25 cellular contexts compared by ENCODE assay signal in genomic region chr14:57999471-57999870, GRCh38.
"Had no signal": no experiment of that assay in that cellular context is flagged by ENCODE, and none has a peak within 500 bp of the region (broad histone marks: within the 10 kb centered on the region; RNA-seq: fewer than 3 reads in every experiment).

No MANE protein-coding gene starts in this region.

- H3K4me3 ChIP-seq: dorsolateral prefrontal cortex, gastroesophageal sphincter, heart right ventricle, left lung, neural progenitor cell, prostate gland, right atrium auricular region, testis, transverse colon, upper lobe of right lung, uterus had no signal

- H3K4me2 ChIP-seq: neural progenitor cell had no signal

- DNase-seq: effector CD4-positive, alpha-beta T cell; foreskin keratinocyte; heart right ventricle; hippocampal formation; left cardiac atrium; left lung; mesendoderm; midbrain; naive thymus-derived CD4-positive, alpha-beta T cell; stimulated activated CD4-positive, alpha-beta T cell treated with anti-CD3 and anti-CD28 coated beads, Interleukin-4, amount 100 ng/mL, for 4 hours; stimulated activated naive CD8-positive, alpha-beta T cell treated with anti-CD3 and anti-CD28 coated beads, Interleukin-15, Interleukin-2, amounts not matched to agents 100 U/mL and 50 U/mL, for 24 hours; substantia nigra; testis; transverse colon; upper lobe of right lung; uterus had no signal

- H3K36me3 ChIP-seq: left lung, neural progenitor cell, prostate gland, right atrium auricular region, transverse colon, upper lobe of right lung, uterus had no signal

- ATAC-seq: esophagus mucosa; foreskin keratinocyte; gastroesophageal sphincter; heart right ventricle; left cardiac atrium; left lung; naive thymus-derived CD4-positive, alpha-beta T cell; sciatic nerve; stimulated activated memory B cell treated with anti-CD40 and anti-IgM and Interleukin-4, amounts not matched to agents 10 μg/mL and 1 μg/mL and 100 μg/mL, for 72 hours; stimulated activated naive CD8-positive, alpha-beta T cell treated with anti-CD3 and anti-CD28 coated beads, Interleukin-15, Interleukin-2, amounts not matched to agents 100 U/mL and 50 U/mL, for 24 hours; upper lobe of right lung had no signal

- H3K9me3 ChIP-seq: gastroesophageal sphincter, heart right ventricle, left lung, prostate gland, right atrium auricular region, testis, transverse colon, upper lobe of right lung, uterus had no signal

- H3K4me1 ChIP-seq: foreskin keratinocyte, gastroesophageal sphincter, heart right ventricle, left lung, neural progenitor cell, prostate gland, testis, transverse colon, upper lobe of right lung, uterus had no signal

- H2AFZ ChIP-seq: neural progenitor cell had no signal

- H3K9ac ChIP-seq: neural progenitor cell had no signal

- H3K27ac ChIP-seq: epithelial cell of prostate, foreskin keratinocyte, gastroesophageal sphincter, heart right ventricle, left lung, neural progenitor cell, prostate gland, right atrium auricular region, transverse colon, upper lobe of right lung, uterus had no signal

- H3K27me3 ChIP-seq: dorsolateral prefrontal cortex, gastroesophageal sphincter, heart right ventricle, left lung, neural progenitor cell, right atrium auricular region, testis, transverse colon, upper lobe of right lung, uterus had no signal
